ENCODE assay signal across 16 cellular contexts in genomic region chr1:241109039-241109438, GRCh38.
DNase-seq lines count a peak whose midpoint lies in the region; ATAC-seq, FAIRE-seq and TF ChIP-seq lines count a peak whose summit lies in the region.
"Had no signal": no experiment of that assay in that cellular context is flagged by ENCODE, and none has a peak within 500 bp of the region (broad histone marks: within the 10 kb centered on the region; RNA-seq: fewer than 3 reads in every experiment).

No MANE protein-coding gene starts in this region.

- no peaks in the 10 kb centered on the region for H3K79me2 ChIP-seq in PC-9 (ENCODE audit: low read depth)

- ATAC-seq in GM19467 (IDR thresholded peaks at IDR 0.05; ENCODE audit: unreplicated experiment): no peak

- no peaks in the 10 kb centered on the region for H3K4me1 ChIP-seq in PC-9 (replicated peaks; ENCODE audit: insufficient read depth)
- H3K4me1 ChIP-seq in thyroid gland: no peaks in the 10 kb centered on the region
- H3K4me1 ChIP-seq: HAP-1 had no signal

- H3K9me3 ChIP-seq in PC-9 (ENCODE audit: insufficient read depth, low read depth) (no peaks in the 10 kb centered on the region), thyroid gland (no peaks in the 10 kb centered on the region)
- H3K9me3 ChIP-seq: BLaER1 treated with 17β-estradiol and CSF1 and Interleukin-3, amounts not matched to agents 10 nM and 100 nM; HAP-1 had no signal

- H3K27me3 Mint-ChIP-seq in osteocyte (ENCODE audit: unreplicated experiment): no peaks in the 10 kb centered on the region
- H3K27me3 Mint-ChIP-seq: CD4-positive, CD25-positive, alpha-beta regulatory T cell; IgD-negative memory B cell had no signal

- intact Hi-C loops in PC-9 (cut with micrococcal nuclease; ENCODE audit: unreplicated experiment): no loop called here
- intact Hi-C loops in thyroid gland (cut with DNase I): no loop called here

- H3K36me3 ChIP-seq in PC-9 (ENCODE audit: low read depth): no peaks in the 10 kb centered on the region
- no peaks in the 10 kb centered on the region for H3K36me3 ChIP-seq in thyroid gland
- H3K36me3 ChIP-seq: BLaER1 treated with 17β-estradiol and CSF1 and Interleukin-3, amounts not matched to agents 10 nM and 100 nM; HAP-1 had no signal

- no peaks in the 10 kb centered on the region for H3K9me2 ChIP-seq in PC-9 (ENCODE audit: insufficient read depth)

- no peak overlapping the region for H2AFZ ChIP-seq in PC-9

- no peak overlapping the region for H3K4me3 Mint-ChIP-seq in osteocyte (ENCODE audit: unreplicated experiment)
- H3K4me3 Mint-ChIP-seq: IgD-negative memory B cell had no signal

- TF ChIP-seq POLR2A in thyroid gland (IDR thresholded peaks at IDR 0.05): no peak

- H3K36me3 Mint-ChIP-seq in osteocyte (ENCODE audit: unreplicated experiment): no peaks in the 10 kb centered on the region
- H3K36me3 Mint-ChIP-seq: CD4-positive, CD25-positive, alpha-beta regulatory T cell had no signal

- H3K27ac ChIP-seq in PC-9 (no peak overlapping the region), thyroid gland (no peak overlapping the region)
- H3K27ac ChIP-seq: BLaER1 treated with 17β-estradiol and CSF1 and Interleukin-3, amounts not matched to agents 10 nM and 100 nM had no signal

- no peaks in the 10 kb centered on the region for H3K9me3 Mint-ChIP-seq in osteocyte (ENCODE audit: unreplicated experiment)

- peak; percentile 70 for FAIRE-seq in islet of Langerhans (lab: Jason Lieb, UNC)
- FAIRE-seq: G401.6, GM12891 had no signal

- H4K20me1 ChIP-seq in PC-9 (ENCODE audit: insufficient read depth): no peaks in the 10 kb centered on the region
- H4K20me1 ChIP-seq: BLaER1 treated with 17β-estradiol and CSF1 and Interleukin-3, amounts not matched to agents 10 nM and 100 nM had no signal

- H3K4me3 ChIP-seq in PC-9: no peak overlapping the region
- H3K4me3 ChIP-seq in thyroid gland (replicated peaks in 1 of 3): no peak overlapping the region
- H3K4me3 ChIP-seq: BLaER1 treated with 17β-estradiol and CSF1 and Interleukin-3, amounts not matched to agents 10 nM and 100 nM; HAP-1 had no signal

- BruUV-seq in PC-9 (replicated peaks; lab: Mats Ljungman, UMichigan): no TSS peak

- H3K4me1 Mint-ChIP-seq in osteocyte (ENCODE audit: unreplicated experiment): peaks cover 46% of the 10 kb centered on the region
- H3K4me1 Mint-ChIP-seq: CD4-positive, CD25-positive, alpha-beta regulatory T cell; IgD-negative memory B cell had no signal

- peak overlapping the region; percentile 13; the same call in 1 of the 2 replicates for H3K4me2 ChIP-seq in PC-9
- H3K4me2 ChIP-seq: BLaER1 treated with 17β-estradiol and CSF1 and Interleukin-3, amounts not matched to agents 10 nM and 100 nM had no signal

- 88 to 92% methylated on average over 7 of the region's 7 CpGs for WGBS in thyroid gland, 2 donors

- peak overlapping the region; percentile 86 for H3K27ac Mint-ChIP-seq in osteocyte (ENCODE audit: unreplicated experiment)
- H3K27ac Mint-ChIP-seq: IgD-negative memory B cell had no signal

- DNase-seq in PC-9 (no peak), osteocyte (ENCODE audit: extremely low spot score, unreplicated experiment) (no peak), thyroid gland (no peak), NCI-H128 (lab: John Stamatoyannopoulos, UW; ENCODE audit: unreplicated experiment) (no peak), T-helper 1 cell (no peak)
- DNase-seq: ACHN; CD4-positive, CD25-positive, alpha-beta regulatory T cell; DMS79; GOT3 had no signal

- CTCF ChIA-PET in PC-9 (lab: Charles Lee): no interaction called here

- no peaks in the 10 kb centered on the region for H3F3A ChIP-seq in PC-9 (ENCODE audit: insufficient read depth, low read depth)

- POLR2A ChIA-PET in PC-9 (lab: Charles Lee; ENCODE audit: unreplicated experiment): no interaction called here

- H3K27me3 ChIP-seq in PC-9 (ENCODE audit: insufficient read depth, low read depth): peaks cover 11% of the 10 kb centered on the region; the same call in 1 of the 2 replicates
- H3K27me3 ChIP-seq in thyroid gland: no peaks in the 10 kb centered on the region
- H3K27me3 ChIP-seq: BLaER1 treated with 17β-estradiol and CSF1 and Interleukin-3, amounts not matched to agents 10 nM and 100 nM had no signal

- TF ChIP-seq CTCF in PC-9 (conservative IDR thresholded peaks at IDR 0.05): no peak
- no peak for TF ChIP-seq CTCF in osteocyte (IDR thresholded peaks at IDR 0.05)
- TF ChIP-seq CTCF in thyroid gland (IDR thresholded peaks at IDR 0.05): no peak
